In the genomic region with DNA sequence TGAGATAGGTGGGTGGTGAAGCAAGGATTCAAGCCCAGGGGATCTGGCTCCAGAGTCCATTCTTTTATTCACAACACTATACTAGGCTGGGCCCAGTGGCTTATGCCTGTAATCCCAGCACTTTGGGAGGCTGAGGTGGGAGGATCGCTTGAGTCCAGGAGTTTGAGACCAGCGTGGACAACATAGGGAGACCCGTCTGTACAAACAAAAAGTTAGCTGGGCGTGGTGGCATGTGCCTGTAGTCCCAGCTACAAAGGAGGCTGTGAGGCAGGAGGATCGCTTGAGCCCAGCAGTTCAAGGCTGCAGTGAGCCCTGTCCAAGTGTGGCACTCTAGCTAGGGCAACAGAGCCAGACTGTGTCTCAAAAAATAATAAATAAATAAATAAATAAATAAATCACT, we compare ENCODE assay signal across 1 cellular context.
A peak's percentile ranks its signal among the peaks of the same experiment; 100 is the strongest.
TF ChIP-seq lines count a peak whose summit lies in the region.

No MANE protein-coding gene starts in this region.

TF ChIP-seq in HepG2, 621 proteins besides CTCF, POLR2A, EP300 and RAD21:
- TF ChIP-seq ZNF770 (CRISPR knock-in tag; IDR thresholded peaks at IDR 0.05) = peak; percentile 88
